Comparison of ENCODE assay signal across 8 cellular contexts in genomic region chr6:38997128-38997761, GRCh38. TPM values are rescaled to one million over a fixed set of nuclear protein-coding genes. Genes with fewer than 3 reads are reported as not detected.
DNase-seq lines count a peak whose midpoint lies in the region; ATAC-seq, FAIRE-seq and TF ChIP-seq lines count a peak whose summit lies in the region.

No MANE protein-coding gene starts in this region.

- BruUV-seq in PC-3 (replicated peaks; lab: Mats Ljungman, UMichigan) (no TSS peak), GM12878 (replicated peaks; lab: Mats Ljungman, UMichigan) (no TSS peak)

- SMC1A ChIA-PET in GM12878 (lab: Charles Lee; ENCODE audit: uncharacterized antibody, unreplicated experiment): interaction anchor here (0.7 to 1.9 kb wide), 10 partner anchors 9 to 313 kb away, joined by 3 to 10 read pairs (median 4); no protein-coding TSS in a partner anchor

- intact Hi-C loops in PC-3 (cut with micrococcal nuclease): no loop called here
- intact Hi-C loops in GM12878 (cut with micrococcal nuclease; ENCODE audit: unreplicated experiment): loop anchor here (5.0 to 10.0 kb wide), 2 partner anchors 158 to 305 kb away; no protein-coding TSS in a partner anchor

- H4K20me1 ChIP-seq in PC-3 (ENCODE audit: low read length) (no peaks in the 10 kb centered on the region), GM12878 (ENCODE audit: control insufficient read depth, insufficient read depth) (no peaks in the 10 kb centered on the region)

- no peak for TF ChIP-seq EP300 in GM12878 (IDR thresholded peaks at IDR 0.05; ENCODE audit: borderline replicate concordance in 1 of 2, control insufficient read depth in 1 of 2, low read depth in 2 of 2, low read length in 2 of 2)

- H3K4me3 Mint-ChIP-seq in memory B cell: no peak overlapping the region

- TF ChIP-seq CTCF in AG04449 (IDR thresholded peaks at IDR 0.05; ENCODE audit: insufficient read depth, low read length, missing control alignments) (peak; percentile 39), PC-3 (conservative IDR thresholded peaks at IDR 0.05; ENCODE audit: low read depth, low read length) (peak; percentile 72), GM12878 (IDR thresholded peaks at IDR 0.05 in 2 of 3, conservative IDR thresholded peaks at IDR 0.05 in 1 of 3; ENCODE audit: control insufficient read depth in 2 of 3, extremely low read depth in 1 of 3, insufficient read depth in 1 of 3, low read depth in 3 of 3, low read length in 3 of 3) (peak; percentile 64 to 68 (median 64))

- peaks cover 2% of the 10 kb centered on the region for H3K36me3 Mint-ChIP-seq in memory B cell

- peak; percentile 54 for FAIRE-seq in GM12891 (lab: Jason Lieb, UNC)
- FAIRE-seq in GM12878 (lab: Jason Lieb, UNC): no peak

- peaks cover 20% of the 10 kb centered on the region for H3K27me3 Mint-ChIP-seq in memory B cell

- CTCF ChIA-PET in AG04449 (lab: Yijun Ruan, JAX): interaction anchor here (1.5 to 3.8 kb wide), 3 partner anchors 9 to 312 kb away, joined by 3 to 19 read pairs (median 4); no protein-coding TSS in a partner anchor
- CTCF ChIA-PET in PC-3 (lab: Charles Lee): no interaction called here
- CTCF ChIA-PET in GM12878 (lab: Yijun Ruan, JAX): interaction anchor here (0.8 to 2.3 kb wide), 18 partner anchors 9 to 314 kb away, joined by 3 to 18 read pairs (median 4); no protein-coding TSS in a partner anchor

- H3K4me2 ChIP-seq in PC-3 (ENCODE audit: low read length) (no peak overlapping the region), GM12878 (ENCODE audit: control insufficient read depth, insufficient read depth) (no peak overlapping the region)

- H3K36me3 ChIP-seq in PC-3 (ENCODE audit: low read depth, low read length) (no peaks in the 10 kb centered on the region; the same call in 1 of the 2 replicates), GM12878 (ENCODE audit: control insufficient read depth in 2 of 2, insufficient read depth in 2 of 2, low read length in 1 of 2) (no peaks in the 10 kb centered on the region)

- H3K9me2 ChIP-seq in PC-3 (replicated peaks; ENCODE audit: low read length): no peaks in the 10 kb centered on the region

- H3K27ac Mint-ChIP-seq in memory B cell: no peak overlapping the region

- H3K4me1 ChIP-seq in PC-3 (ENCODE audit: insufficient read depth, low read length): no peaks in the 10 kb centered on the region
- H3K4me1 ChIP-seq in GM12878 (ENCODE audit: control insufficient read depth, insufficient read depth, low read length): no peaks in the 10 kb centered on the region

- H3K9me3 ChIP-seq in PC-3 (ENCODE audit: low read length): no peaks in the 10 kb centered on the region
- H3K9me3 ChIP-seq in GM12878 (replicated peaks; ENCODE audit: control insufficient read depth, insufficient read depth, low read length): no peaks in the 10 kb centered on the region

- no peak for TF ChIP-seq POLR2A in GM12891 (IDR thresholded peaks at IDR 0.05; ENCODE audit: low read depth, low read length)
- TF ChIP-seq POLR2A in GM12878 (IDR thresholded peaks at IDR 0.05; ENCODE audit: low read depth, low read length): no peak

- H3K27me3 ChIP-seq in PC-3 (ENCODE audit: low read length) (peaks cover 81% of the 10 kb centered on the region), GM12878 (replicated peaks in 1 of 2; ENCODE audit: control insufficient read depth in 2 of 2, insufficient read depth in 2 of 2, low read length in 1 of 2) (no peaks in the 10 kb centered on the region)

- no peak overlapping the region for H3K9ac ChIP-seq in PC-3 (ENCODE audit: low read length)
- H3K9ac ChIP-seq in GM12878 (ENCODE audit: control insufficient read depth, insufficient read depth, low read length): no peak overlapping the region

- no peaks in the 10 kb centered on the region for H3K9me3 Mint-ChIP-seq in memory B cell

- RAD21 ChIA-PET in GM12878 (lab: Charles Lee; ENCODE audit: unreplicated experiment): interaction anchor here (0.8 to 3.4 kb wide), 6 partner anchors 95 to 313 kb away, joined by 3 to 14 read pairs (median 6); no protein-coding TSS in a partner anchor

- POLR2A ChIA-PET in AG04449 (lab: Yijun Ruan, JAX) (no interaction called here), PC-3 (lab: Charles Lee; ENCODE audit: unreplicated experiment) (no interaction called here), GM12878 (lab: Charles Lee) (no interaction called here)

- H3F3A ChIP-seq in PC-3 (ENCODE audit: low read length, unreplicated experiment): no peaks in the 10 kb centered on the region

- no peaks in the 10 kb centered on the region for H3K4me1 Mint-ChIP-seq in memory B cell

- in situ Hi-C loops in GM12878 (cut with MboI): no loop called here

- no peaks in the 10 kb centered on the region for H3K79me2 ChIP-seq in PC-3 (ENCODE audit: low read length)
- H3K79me2 ChIP-seq in GM12878 (ENCODE audit: control insufficient read depth, insufficient read depth, low read length): no peaks in the 10 kb centered on the region

- H3K27ac ChIP-seq in PC-3 (ENCODE audit: low read length): no peak overlapping the region
- no peak overlapping the region for H3K27ac ChIP-seq in GM12878 (ENCODE audit: control insufficient read depth, insufficient read depth)

- no peak for DNase-seq in AG04449 (ENCODE audit: low read depth, low spot score)
- peak; percentile 15 for DNase-seq in GM12891 (ENCODE audit: insufficient read length, low spot score)
- DNase-seq in PC-3: peak; percentile 36
- DNase-seq in GM12878 (ENCODE audit: low read depth, low spot score): no peak
- DNase-seq in memory B cell (ENCODE audit: low spot score in 2 of 2): peak; percentile 2 to 21
- no peak for DNase-seq in NCI-H187 treated with DMSO at 0.1 percent for 48 hours (lab: John Stamatoyannopoulos, UW)
- no peak for DNase-seq in hippocampal formation (lab: John Stamatoyannopoulos, UW)

- ATAC-seq in PC-3: no peak
- peak; percentile 51 for ATAC-seq in GM12878
- no peak for ATAC-seq in memory B cell (ENCODE audit: low read depth)
- ATAC-seq in GM21576 (IDR thresholded peaks at IDR 0.05; ENCODE audit: unreplicated experiment): no peak

- 0% methylated on average over 2 of the region's 2 CpGs for WGBS in GM12878 (ENCODE audit: insufficient coverage, insufficient replicate concordance, low lambda C conversion rate, missing lambda C conversion rate)

- no peak overlapping the region for H3K4me3 ChIP-seq in AG04449 (ENCODE audit: low read depth, low read length)
- H3K4me3 ChIP-seq in PC-3 (ENCODE audit: low read length): no peak overlapping the region
- no peak overlapping the region for H3K4me3 ChIP-seq in GM12878

- TF ChIP-seq RAD21 in GM12878 (IDR thresholded peaks at IDR 0.05; ENCODE audit: insufficient read depth, low read depth, low read length): peak; percentile 70

- H2AFZ ChIP-seq in PC-3 (ENCODE audit: low read length) (no peak overlapping the region), GM12878 (ENCODE audit: control insufficient read depth, low read depth, low read length) (no peak overlapping the region)

TF ChIP-seq in GM12891, 5 proteins besides CTCF, POLR2A, EP300 and RAD21:
- TF ChIP-seq POLR2AphosphoS5 (IDR thresholded peaks at IDR 0.05; ENCODE audit: low read depth, low read length) (no peak), POU2F2 (IDR thresholded peaks at IDR 0.05; ENCODE audit: low read depth, low read length) (no peak), SPI1 (IDR thresholded peaks at IDR 0.05; ENCODE audit: low read depth, low read length) (no peak), PAX5 (IDR thresholded peaks at IDR 0.05; ENCODE audit: insufficient read depth, low read length, severe bottlenecking) (no peak), TAF1 (IDR thresholded peaks at IDR 0.05; ENCODE audit: low read depth, low read length) (no peak)
TF ChIP-seq in GM12891: peak in this region for 0.

TF ChIP-seq in GM12878, 131 proteins besides CTCF, POLR2A, EP300 and RAD21:
- TF ChIP-seq E2F4 (IDR thresholded peaks at IDR 0.05; ENCODE audit: low read depth, low read length) (no peak), SMC3 (IDR thresholded peaks at IDR 0.05; ENCODE audit: borderline replicate concordance, low read length) (peak; percentile 72)
TF ChIP-seq in GM12878: peak in this region for 1.

RNA-seq across cellular contexts. Expression of gene GLP1R, which starts 51.3 kb away (rescaled TPM):
- not detected for polyA plus RNA-seq in GM12891 (2012; ENCODE audit: low read depth, missing spikeins)
- total RNA-seq in PC-3 (2014; rRNA removed) (not detected in 2 replicates), GM12878 (2014; rRNA removed) (not detected in 2 replicates), GM12878 (2014; rRNA removed; fragmentation: Illumina TruSeq; extraction: Trizol) (not detected in 2 replicates), GM12878 (2021) (0.05 TPM in 1 of 2 replicates, not detected in the other)
- not detected in 2 replicates for total RNA-seq in GM12878 (2013; cell fraction: nucleolus; rRNA removed)
- not detected for polyA plus RNA-seq in GM12878 (2011; ENCODE audit: low read depth)
- polyA plus RNA-seq in GM12878 (2011; rRNA removed) (0.01 TPM in 1 of 2 replicates, not detected in the other), GM12878 (2014; fragmentation: Illumina TruSeq; extraction: Trizol) (not detected in 2 replicates), GM12878 (2014; fragmentation: Nextera tagmentation; extraction: Ambion mirVana) (not detected), GM12878 (2014; rRNA removed) (not detected in 2 replicates), GM12878 (2016; fragmentation: Nextera tagmentation; extraction: Ambion mirVana) (not detected)
- polyA plus RNA-seq in GM12878 (2011; cell fraction: cytosol; rRNA removed): not detected in 2 replicates
- polyA plus RNA-seq in GM12878 (2011; cell fraction: nucleus; rRNA removed): 0.09 and 0.12 TPM in 2 replicates
- not detected in 2 replicates for polyA plus RNA-seq in GM12878 (2012)
- polyA minus RNA-seq in GM12878 (2011; rRNA and poly(A)+ RNA removed): not detected in 2 replicates
- not detected in 2 replicates for polyA minus RNA-seq in GM12878 (2011; cell fraction: cytosol; rRNA and poly(A)+ RNA removed)
- not detected in 2 replicates for polyA minus RNA-seq in GM12878 (2011; cell fraction: nucleus; rRNA and poly(A)+ RNA removed)

Comparison
In these comparisons a context has a peak if more than half of its experiments do, and no peak if none do; other contexts are left out.
1. DNase-seq: peak in GM12891 (single experiment), PC-3 (single experiment) and memory B cell (2 of 2); none in AG04449 (single experiment), GM12878 (single experiment), NCI-H187 treated with DMSO at 0.1 percent for 48 hours (single experiment) and hippocampal formation (0 of 2).
2. Peak in every context shown above with its lines, with median percentiles within 50 percentile points of each other: CTCF ChIP-seq.